1 cellular context compared by ENCODE assay signal in genomic region chr6:99520855-99521556, GRCh38.
A peak's percentile ranks its signal among the peaks of the same experiment; 100 is the strongest.
TF ChIP-seq lines count a peak whose summit lies in the region.

No MANE protein-coding gene starts in this region.

TF ChIP-seq in K562, 482 proteins besides CTCF, POLR2A, EP300 and RAD21 (continued from another document and continues in another):
- TF ChIP-seq HMGXB4 (CRISPR knock-in tag; IDR thresholded peaks at IDR 0.05): peak; percentile 39; the same call in 1 of the 2 replicates
- TF ChIP-seq RHOXF2B (CRISPR knock-in tag; conservative IDR thresholded peaks at IDR 0.05): no peak
- TF ChIP-seq FOXA3 (CRISPR knock-in tag; conservative IDR thresholded peaks at IDR 0.05 in 1 of 2, IDR thresholded peaks at IDR 0.05 in 1 of 2): peak in 1 of 2 experiments; percentile 54; a peak in 1 of 4 replicates
- peak; percentile 48 for TF ChIP-seq CCNT2 (IDR thresholded peaks at IDR 0.05; ENCODE audit: borderline replicate concordance, extremely low read depth, insufficient read length, low read depth, low read length)
- TF ChIP-seq ZNF586 (CRISPR knock-in tag; conservative IDR thresholded peaks at IDR 0.05): no peak
- peak; percentile 62; the same call in 1 of the 2 replicates for TF ChIP-seq TCF7 (IDR thresholded peaks at IDR 0.05; ENCODE audit: borderline replicate concordance)
- peak; percentile 25 for TF ChIP-seq GTF2B (IDR thresholded peaks at IDR 0.05; ENCODE audit: extremely low read depth, insufficient read length)
- 0 out of 2 replicates have a peak, but pooled peaks have one; percentile 55 for TF ChIP-seq ZBTB1 (CRISPR knock-in tag; IDR thresholded peaks at IDR 0.05; ENCODE audit: borderline replicate concordance, low read depth)
- TF ChIP-seq STAT5A (IDR thresholded peaks at IDR 0.05; ENCODE audit: borderline replicate concordance, low read length): peak; percentile 14; the same call in 1 of the 2 replicates
- peak; percentile 96 for TF ChIP-seq ZNF740 (CRISPR knock-in tag; IDR thresholded peaks at IDR 0.05)
- peak in 1 of 2 experiments; percentile 59; a peak in 2 of 4 replicates for TF ChIP-seq ZNF740 (tag; IDR thresholded peaks at IDR 0.05)
- peak; percentile 51 for TF ChIP-seq ATF7 (IDR thresholded peaks at IDR 0.05)
- peak; percentile 44; the same call in 1 of the 2 replicates for TF ChIP-seq PHF21A (IDR thresholded peaks at IDR 0.05; ENCODE audit: borderline replicate concordance, low read depth)
- TF ChIP-seq TAF1 (IDR thresholded peaks at IDR 0.05; ENCODE audit: control insufficient read depth, extremely low read depth, insufficient read depth, low read length, severe bottlenecking): peak; percentile 88
- peak; percentile 79 for TF ChIP-seq CREM (IDR thresholded peaks at IDR 0.05; ENCODE audit: low read depth)
- TF ChIP-seq POLR2H (tag; IDR thresholded peaks at IDR 0.05; ENCODE audit: low read depth): peak; percentile 89
- TF ChIP-seq ZNF511 (CRISPR knock-in tag; IDR thresholded peaks at IDR 0.05): peak; percentile 80
- TF ChIP-seq NRF1 (conservative IDR thresholded peaks at IDR 0.05 in 1 of 2, IDR thresholded peaks at IDR 0.05 in 1 of 2): peak; percentile 68 to 78
- no peak for TF ChIP-seq ZNF436 (CRISPR knock-in tag; IDR thresholded peaks at IDR 0.05)
- peak; percentile 65 for TF ChIP-seq CXXC5 (CRISPR knock-in tag; IDR thresholded peaks at IDR 0.05)
- peak; percentile 61 to 93 (median 85) for TF ChIP-seq YY1 (IDR thresholded peaks at IDR 0.05; ENCODE audit: borderline replicate concordance in 1 of 3, control insufficient read depth in 1 of 3, extremely low read depth in 1 of 3, insufficient read depth in 3 of 3, insufficient read length in 1 of 3, insufficient replicate concordance in 2 of 3, low read depth in 1 of 3, low read length in 2 of 3)
- no peak for TF ChIP-seq SIX5 (IDR thresholded peaks at IDR 0.05; ENCODE audit: borderline replicate concordance in 1 of 2, insufficient read depth in 1 of 2, low read depth in 1 of 2, low read length in 2 of 2)
- TF ChIP-seq CREB3L1 (IDR thresholded peaks at IDR 0.05; ENCODE audit: borderline replicate concordance, low read depth): no peak; the same call in 1 of the 2 replicates
- TF ChIP-seq HMGN3 (IDR thresholded peaks at IDR 0.05; ENCODE audit: borderline replicate concordance, extremely low read depth, insufficient read length, low read depth, low read length): peak; percentile 94
- TF ChIP-seq NKRF (IDR thresholded peaks at IDR 0.05; ENCODE audit: borderline replicate concordance): peak; percentile 40; the same call in 1 of the 2 replicates
- peak; percentile 47 for TF ChIP-seq RBM22 (IDR thresholded peaks at IDR 0.05; ENCODE audit: low read depth, low read length, poor library complexity, severe bottlenecking)
- peak; percentile 52; the same call in 1 of the 2 replicates for TF ChIP-seq MYC (IDR thresholded peaks at IDR 0.05; ENCODE audit: low read depth, low read length)
- TF ChIP-seq MYC (CRISPR knock-in tag; IDR thresholded peaks at IDR 0.05; ENCODE audit: borderline replicate concordance, low read depth): peak; percentile 65; the same call in 1 of the 2 replicates
- TF ChIP-seq SMARCE1 (IDR thresholded peaks at IDR 0.05): 0 out of 2 replicates have a peak, but pooled peaks have one; percentile 21
- no peak for TF ChIP-seq GTF2A2 (tag; IDR thresholded peaks at IDR 0.05)
- peak; percentile 79; the same call in 1 of the 2 replicates for TF ChIP-seq GTF2E2 (tag; IDR thresholded peaks at IDR 0.05)
- peak; percentile 70; the same call in 1 of the 2 replicates for TF ChIP-seq MYNN (IDR thresholded peaks at IDR 0.05)
- TF ChIP-seq MYNN (CRISPR knock-in tag; IDR thresholded peaks at IDR 0.05): no peak
- TF ChIP-seq GABPB1 (CRISPR knock-in tag; IDR thresholded peaks at IDR 0.05): peak; percentile 83; the same call in 1 of the 2 replicates
- TF ChIP-seq MED1 (CRISPR knock-in tag; IDR thresholded peaks at IDR 0.05; ENCODE audit: borderline replicate concordance): no peak
- peak in 1 of 2 experiments; percentile 53; a peak in 1 of 4 replicates for TF ChIP-seq MNT (conservative IDR thresholded peaks at IDR 0.05)
- peak; percentile 24; the same call in 1 of the 2 replicates for TF ChIP-seq ZBTB9 (CRISPR knock-in tag; IDR thresholded peaks at IDR 0.05)
- no peak for TF ChIP-seq ARID2 (IDR thresholded peaks at IDR 0.05)
- TF ChIP-seq ZNF639 (CRISPR knock-in tag; conservative IDR thresholded peaks at IDR 0.05 in 1 of 2, IDR thresholded peaks at IDR 0.05 in 1 of 2): peak in 1 of 2 experiments; percentile 44; a peak in 1 of 4 replicates
- TF ChIP-seq ZFX (CRISPR knock-in tag; IDR thresholded peaks at IDR 0.05): peak; percentile 93
- TF ChIP-seq HSF4 (CRISPR knock-in tag; IDR thresholded peaks at IDR 0.05; ENCODE audit: borderline replicate concordance): no peak
- peak; percentile 49; the same call in 1 of the 2 replicates for TF ChIP-seq ZEB2 (IDR thresholded peaks at IDR 0.05)
- no peak for TF ChIP-seq NCOR1 (IDR thresholded peaks at IDR 0.05)
- TF ChIP-seq TAF7 (tag; IDR thresholded peaks at IDR 0.05): peak; percentile 60; the same call in 1 of the 2 replicates
- TF ChIP-seq SMC3 (conservative IDR thresholded peaks at IDR 0.05; ENCODE audit: insufficient read depth, low read depth, low read length): 0 out of 2 replicates have a peak, but pooled peaks have one; percentile 30
- TF ChIP-seq ZNF3 (CRISPR knock-in tag; IDR thresholded peaks at IDR 0.05): no peak
- TF ChIP-seq ESRRA (IDR thresholded peaks at IDR 0.05; ENCODE audit: borderline replicate concordance, low read depth): peak; percentile 48; the same call in 1 of the 2 replicates
- TF ChIP-seq GABPA (tag; conservative IDR thresholded peaks at IDR 0.05; ENCODE audit: low read depth): peak; percentile 85
- TF ChIP-seq ZNF830 (CRISPR knock-in tag; IDR thresholded peaks at IDR 0.05): no peak
